In the genomic region with DNA sequence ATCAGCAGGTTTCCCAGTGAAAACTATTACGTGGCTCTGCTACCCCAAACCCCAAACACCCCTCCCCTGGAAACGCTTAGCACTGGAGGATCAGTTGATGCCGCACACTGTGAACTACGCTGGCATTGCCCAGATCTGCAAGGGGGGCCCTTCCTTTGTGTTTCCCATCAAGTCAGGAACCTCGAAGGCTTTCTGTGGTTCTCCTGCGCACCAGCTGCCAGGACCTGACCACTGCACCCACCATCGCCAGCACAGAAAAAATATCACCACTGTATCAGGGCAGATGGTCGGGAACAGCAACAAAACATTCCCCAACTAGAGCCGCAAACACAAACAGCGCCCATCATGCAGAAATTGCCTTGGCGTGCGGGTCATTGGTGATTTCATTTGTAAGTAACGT, we compare ENCODE assay signal across 3 cellular contexts.
"Had no signal": no experiment of that assay in that cellular context is flagged by ENCODE, and none has a peak within 500 bp of the region (broad histone marks: within the 10 kb centered on the region; RNA-seq: fewer than 3 reads in every experiment).

No MANE protein-coding gene starts in this region.

- DNase-seq: GDM1, GF-D8 had no signal

- ATAC-seq: GM12878 had no signal

- H3K4me3 ChIP-seq: GM12878 had no signal
